Comparison of ENCODE assay signal across 10 cellular contexts in genomic region chrX:132226169-132226568, GRCh38. TPM values are rescaled to one million over a fixed set of nuclear protein-coding genes. Genes with fewer than 3 reads are reported as not detected.
A peak's percentile ranks its signal among the peaks of the same experiment; 100 is the strongest.
DNase-seq lines count a peak whose midpoint lies in the region; ATAC-seq and TF ChIP-seq lines count a peak whose summit lies in the region.
"Had no signal": no experiment of that assay in that cellular context is flagged by ENCODE, and none has a peak within 500 bp of the region (broad histone marks: within the 10 kb centered on the region; RNA-seq: fewer than 3 reads in every experiment).

No MANE protein-coding gene starts in this region.

- H3K27me3 ChIP-seq in heart left ventricle (peaks cover 0 to 21% (median 0%) of the 10 kb centered on the region in 9 donors), right cardiac atrium (ENCODE audit: control insufficient read depth, insufficient read depth) (no peaks in the 10 kb centered on the region), tibial nerve (no peaks in the 10 kb centered on the region)

- H3K36me3 ChIP-seq in heart left ventricle: no peaks in the 10 kb centered on the region
- H3K36me3 ChIP-seq in tibial nerve: no peaks in the 10 kb centered on the region

- 54 to 85% (median 76%) methylated on average over 4 of the region's 4 CpGs for WGBS in heart left ventricle, 4 donors
- 73% methylated on average over 4 of the region's 4 CpGs for WGBS in right cardiac atrium
- 70 to 85% methylated on average over 4 of the region's 4 CpGs for WGBS in tibial nerve, 2 donors

- no peak for TF ChIP-seq EP300 in tibial nerve (IDR thresholded peaks at IDR 0.05)

- H3K4me3 ChIP-seq in heart left ventricle (no peak overlapping the region), right cardiac atrium (ENCODE audit: low read length) (no peak overlapping the region), tibial nerve (no peak overlapping the region)

- no peak overlapping the region for H3K27ac ChIP-seq in heart left ventricle
- no peak overlapping the region for H3K27ac ChIP-seq in right cardiac atrium (ENCODE audit: low read length)
- no peak overlapping the region for H3K27ac ChIP-seq in tibial nerve
- H3K27ac ChIP-seq: epithelial cell of prostate had no signal

- H3K4me1 ChIP-seq in heart left ventricle (no peaks in the 10 kb centered on the region), right cardiac atrium (ENCODE audit: control insufficient read depth, insufficient read depth, low read length) (peaks cover 2% of the 10 kb centered on the region), tibial nerve (no peaks in the 10 kb centered on the region)

- ATAC-seq in heart left ventricle (no peak), right cardiac atrium (no peak), GM18861 (IDR thresholded peaks at IDR 0.05; ENCODE audit: unreplicated experiment) (no peak), HG02938 (IDR thresholded peaks at IDR 0.05; ENCODE audit: unreplicated experiment) (no peak)

- H3K9me3 ChIP-seq in heart left ventricle (no peaks in the 10 kb centered on the region), right cardiac atrium (ENCODE audit: control insufficient read depth, low read length) (no peaks in the 10 kb centered on the region), tibial nerve (no peaks in the 10 kb centered on the region)

- DNase-seq in heart left ventricle (no peak), right cardiac atrium (no peak), OCI-M1 (lab: John Stamatoyannopoulos, UW) (peak; percentile 34), erythroblast (lab: John Stamatoyannopoulos, UW) (peak; percentile 8 to 22), tibial nerve (ENCODE audit: low spot score in 2 of 2) (no peak)
- no peak for DNase-seq in stimulated activated CD4-positive, alpha-beta T cell treated with anti-CD3 and anti-CD28 coated beads, Interleukin-4, amount 100 ng/mL, for 1 hour
- DNase-seq: activated T-cell treated with anti-CD3 and anti-CD28 coated beads, Interleukin-2, amount 50 U/mL, for 1 hour had no signal

- intact Hi-C loops in heart left ventricle (cut with DNase I): loop anchor here in 6 of 10 donors (5.0 to 10.0 kb wide), 5 partner anchors 131 to 406 kb away; no protein-coding TSS in a partner anchor
- intact Hi-C loops in right cardiac atrium (cut with DNase I): loop anchor here in 1 of 4 donors (10.0 kb wide), 1 partner anchor 389 kb away; no protein-coding TSS in a partner anchor

- no peak for TF ChIP-seq POLR2A in heart left ventricle (IDR thresholded peaks at IDR 0.05)
- no peak for TF ChIP-seq POLR2A in erythroblast (IDR thresholded peaks at IDR 0.05; ENCODE audit: low read length)
- no peak for TF ChIP-seq POLR2A in tibial nerve (IDR thresholded peaks at IDR 0.05)

- TF ChIP-seq CTCF in heart left ventricle (IDR thresholded peaks at IDR 0.05) (peak in 8 of 12 donors; percentile 11 to 38 (median 28)), tibial nerve (IDR thresholded peaks at IDR 0.05) (peak in 3 of 5 experiments; percentile 8 to 30 (median 20))

RNA-seq across cellular contexts. Expression of gene RAP2C, which starts 6.9 kb away (rescaled TPM):
- total RNA-seq in heart left ventricle (10 to 100 TPM in 7 of 9 donors, 1 to 10 TPM in 2; 8.2 to 23.6 (median 16.7) TPM), right cardiac atrium (10 to 100 TPM; 18.1 to 25.0 (median 20.9) TPM), tibial nerve (10 to 100 TPM; 15.3 to 21.1 (median 16.5) TPM)
- polyA plus RNA-seq in heart left ventricle (10 to 100 TPM in 1 of 2 donors, 1 to 10 TPM in 1; 9.0 to 11.4 TPM), right cardiac atrium (9.8 TPM)

Comparison
In these comparisons a context has a peak if more than half of its experiments do, and no peak if none do; other contexts are left out.
1. DNase-seq: peak in OCI-M1 (single experiment) and erythroblast (2 of 2); none in heart left ventricle (0 of 5), right cardiac atrium (0 of 3), tibial nerve (0 of 2) and stimulated activated CD4-positive, alpha-beta T cell treated with anti-CD3 and anti-CD28 coated beads, Interleukin-4, amount 100 ng/mL, for 1 hour (single experiment).